Comparison of ENCODE assay signal across 30 cellular contexts in genomic region chr6:34950849-34951248, GRCh38.
"Had no signal": no experiment of that assay in that cellular context is flagged by ENCODE, and none has a peak within 500 bp of the region (broad histone marks: within the 10 kb centered on the region; RNA-seq: fewer than 3 reads in every experiment).

No MANE protein-coding gene starts in this region.

- H3K27ac ChIP-seq: brain microvascular endothelial cell, esophagus muscularis mucosa, foreskin keratinocyte, heart left ventricle, neutrophil, ovary, prostate gland, sigmoid colon, upper lobe of left lung, vagina had no signal

- H3K36me3 ChIP-seq: brain microvascular endothelial cell, esophagus muscularis mucosa, heart left ventricle, neutrophil, ovary, prostate gland, sigmoid colon, upper lobe of left lung, vagina had no signal

- ATAC-seq: activated CD8-positive, alpha-beta T cell treated with anti-CD3 and anti-CD28 coated beads for 36 hours; activated T-cell treated with anti-CD3 and anti-CD28 coated beads, Interleukin-2, amount 50 U/mL, for 4 hours; activated T-helper 17 cell treated with anti-CD3 and anti-CD28 coated beads, Interleukin-2, amount 50 U/mL, for 72 hours; foreskin keratinocyte; heart left ventricle; left colon; natural killer cell; stimulated activated effector memory CD8-positive, alpha-beta T cell treated with anti-CD3 and anti-CD28 coated beads, Interleukin-12 subunit alpha, Interleukin-12 subunit beta, amount 100 ng/mL, for 72 hours had no signal

- H3K4me3 Mint-ChIP-seq: activated CD8-positive, alpha-beta T cell treated with anti-CD3 and anti-CD28 coated beads for 36 hours; activated T-cell treated with anti-CD3 and anti-CD28 coated beads, Interleukin-2, amount 50 U/mL, for 4 hours; activated T-helper 17 cell treated with anti-CD3 and anti-CD28 coated beads, Interleukin-2, amount 50 U/mL, for 72 hours; immature natural killer cell; natural killer cell; stimulated activated effector memory CD8-positive, alpha-beta T cell treated with anti-CD3 and anti-CD28 coated beads, Interleukin-12 subunit alpha, Interleukin-12 subunit beta, amount 100 ng/mL, for 72 hours; stimulated activated naive CD8-positive, alpha-beta T cell treated with anti-CD3 and anti-CD28 coated beads, Interleukin-15, Interleukin-2, amounts not matched to agents 100 ng/mL and 50 ng/mL, for 24 hours; T-helper 1 cell treated with Interleukin-12 subunit alpha and Interleukin-12 subunit beta and Interleukin-4 antibody, amounts not matched to agents 30 μg/mL and 1 μg/mL, for 36 hours had no signal

- H3K36me3 Mint-ChIP-seq: immature natural killer cell; natural killer cell; stimulated activated effector memory CD8-positive, alpha-beta T cell treated with anti-CD3 and anti-CD28 coated beads, Interleukin-12 subunit alpha, Interleukin-12 subunit beta, amount 100 ng/mL, for 72 hours had no signal

- H3K4me1 Mint-ChIP-seq: immature natural killer cell had no signal

- H3K9me3 Mint-ChIP-seq: activated CD8-positive, alpha-beta T cell treated with anti-CD3 and anti-CD28 coated beads for 36 hours; activated T-cell treated with anti-CD3 and anti-CD28 coated beads, Interleukin-2, amount 50 U/mL, for 4 hours; activated T-helper 17 cell treated with anti-CD3 and anti-CD28 coated beads, Interleukin-2, amount 50 U/mL, for 72 hours; immature natural killer cell; natural killer cell; stimulated activated effector memory CD8-positive, alpha-beta T cell treated with anti-CD3 and anti-CD28 coated beads, Interleukin-12 subunit alpha, Interleukin-12 subunit beta, amount 100 ng/mL, for 72 hours; stimulated activated naive CD8-positive, alpha-beta T cell treated with anti-CD3 and anti-CD28 coated beads, Interleukin-15, Interleukin-2, amounts not matched to agents 100 ng/mL and 50 ng/mL, for 24 hours; T-helper 1 cell treated with Interleukin-12 subunit alpha and Interleukin-12 subunit beta and Interleukin-4 antibody, amounts not matched to agents 30 μg/mL and 1 μg/mL, for 36 hours had no signal

- H3K27me3 ChIP-seq: brain microvascular endothelial cell, esophagus muscularis mucosa, foreskin keratinocyte, heart left ventricle, neutrophil, ovary, sigmoid colon, upper lobe of left lung, vagina had no signal

- DNase-seq: activated CD4-positive, alpha-beta T cell treated with anti-CD3 and anti-CD28 coated beads for 1 hour; activated CD4-positive, alpha-beta T cell treated with anti-CD3 and anti-CD28 coated beads, Interleukin-2, amount 50 U/mL, for 1 hour; activated CD8-positive, alpha-beta T cell treated with anti-CD3 and anti-CD28 coated beads for 36 hours; activated gamma-delta T cell treated with Interleukin-2 at 50 U/mL for 16 hours; activated naive CD4-positive, alpha-beta T cell treated with anti-CD3 and anti-CD28 coated beads, Interleukin-2, amount 50 U/mL, for 16 hours; activated T-cell treated with anti-CD3 and anti-CD28 coated beads, Interleukin-2, amount 50 U/mL, for 4 hours; amniotic stem cell; brain microvascular endothelial cell; foreskin keratinocyte; heart left ventricle; hypothalamus; immature natural killer cell; kidney; left colon; natural killer cell; ovary; retina; sigmoid colon; small intestine; stimulated activated CD4-positive, alpha-beta T cell treated with anti-CD3 and anti-CD28 coated beads, Interleukin-4, amount 100 ng/mL, for 24 hours; T-helper 9 cell; upper lobe of left lung had no signal

- H3K4me1 ChIP-seq: foreskin keratinocyte, prostate gland, vagina had no signal

- H3K27me3 Mint-ChIP-seq: activated CD8-positive, alpha-beta T cell treated with anti-CD3 and anti-CD28 coated beads for 36 hours; activated T-helper 17 cell treated with anti-CD3 and anti-CD28 coated beads, Interleukin-2, amount 50 U/mL, for 72 hours; stimulated activated naive CD8-positive, alpha-beta T cell treated with anti-CD3 and anti-CD28 coated beads, Interleukin-15, Interleukin-2, amounts not matched to agents 100 ng/mL and 50 ng/mL, for 24 hours had no signal

- H3K9me3 ChIP-seq: esophagus muscularis mucosa, heart left ventricle, neutrophil, ovary, prostate gland, sigmoid colon, upper lobe of left lung, vagina had no signal

- H3K4me3 ChIP-seq: esophagus muscularis mucosa, heart left ventricle, ovary, prostate gland, sigmoid colon, upper lobe of left lung, vagina had no signal

- H3K27ac Mint-ChIP-seq: activated CD8-positive, alpha-beta T cell treated with anti-CD3 and anti-CD28 coated beads for 36 hours; activated T-helper 17 cell treated with anti-CD3 and anti-CD28 coated beads, Interleukin-2, amount 50 U/mL, for 72 hours; immature natural killer cell; natural killer cell; stimulated activated effector memory CD8-positive, alpha-beta T cell treated with anti-CD3 and anti-CD28 coated beads, Interleukin-12 subunit alpha, Interleukin-12 subunit beta, amount 100 ng/mL, for 72 hours; stimulated activated naive CD8-positive, alpha-beta T cell treated with anti-CD3 and anti-CD28 coated beads, Interleukin-15, Interleukin-2, amounts not matched to agents 100 ng/mL and 50 ng/mL, for 24 hours; T-helper 1 cell treated with Interleukin-12 subunit alpha and Interleukin-12 subunit beta and Interleukin-4 antibody, amounts not matched to agents 30 μg/mL and 1 μg/mL, for 36 hours had no signal
